20 cellular contexts compared by ENCODE assay signal in genomic region chr17:73335591-73336503, GRCh38. TPM values are rescaled to one million over a fixed set of nuclear protein-coding genes. Genes with fewer than 3 reads are reported as not detected.
DNase-seq lines count a peak whose midpoint lies in the region; FAIRE-seq and TF ChIP-seq lines count a peak whose summit lies in the region.
"Had no signal": no experiment of that assay in that cellular context is flagged by ENCODE, and none has a peak within 500 bp of the region (broad histone marks: within the 10 kb centered on the region; RNA-seq: fewer than 3 reads in every experiment).

No MANE protein-coding gene starts in this region.

- H3K4me2 ChIP-seq in keratinocyte (ENCODE audit: control insufficient read depth, extremely low read depth, insufficient read depth, low read depth, low read length), result peak overlapping the region; percentile 45

- H3K9me3 ChIP-seq in keratinocyte (ENCODE audit: control insufficient read depth, low read depth, low read length), result no peaks in the 10 kb centered on the region
- no peaks in the 10 kb centered on the region for H3K9me3 ChIP-seq in suprapubic skin
- H3K9me3 ChIP-seq: heart right ventricle, MG63, upper lobe of right lung had no signal

- no peaks in the 10 kb centered on the region for H3K36me3 ChIP-seq in keratinocyte (ENCODE audit: control insufficient read depth in 2 of 2, extremely low read depth in 1 of 2, insufficient read depth in 2 of 2, low read length in 2 of 2)
- no peaks in the 10 kb centered on the region for H3K36me3 ChIP-seq in suprapubic skin
- H3K36me3 ChIP-seq: heart right ventricle, MG63, upper lobe of right lung had no signal

- H3K27ac ChIP-seq in RWPE1, result peak overlapping the region; percentile 97
- peak overlapping the region; percentile 82 for H3K27ac ChIP-seq in keratinocyte (ENCODE audit: control insufficient read depth, insufficient read depth, low read length)
- H3K27ac ChIP-seq in suprapubic skin, result peak overlapping the region; percentile 59
- H3K27ac ChIP-seq: upper lobe of right lung had no signal

- peak overlapping the region; percentile 73 for H3K9ac ChIP-seq in keratinocyte (ENCODE audit: control insufficient read depth, extremely low read depth, insufficient read depth, low read length)

- no peaks in the 10 kb centered on the region for H4K20me1 ChIP-seq in keratinocyte (ENCODE audit: control insufficient read depth, extremely low read depth, insufficient read depth, low read length)

- WGBS in suprapubic skin, result 56% methylated on average over 12 of the region's 13 CpGs

- no peak overlapping the region for H2AFZ ChIP-seq in keratinocyte (ENCODE audit: control insufficient read depth, low read length)

- dilution Hi-C loops in keratinocyte (cut with MboI; ENCODE audit: extremely low pct_ligation_motif_present, low sequenced_read_pairs), result no loop called here

- H3K4me3 ChIP-seq in keratinocyte (ENCODE audit: control insufficient read depth in 2 of 3, extremely low read depth in 1 of 3, insufficient read depth in 2 of 3, low read depth in 1 of 3, low read length in 3 of 3) (no peak overlapping the region), suprapubic skin (no peak overlapping the region)
- H3K4me3 ChIP-seq: heart right ventricle, MG63, upper lobe of right lung had no signal

- H3K27me3 ChIP-seq in keratinocyte (ENCODE audit: control insufficient read depth, extremely low read depth, insufficient read depth, low read length) (no peaks in the 10 kb centered on the region), suprapubic skin (no peaks in the 10 kb centered on the region)
- H3K27me3 ChIP-seq: heart right ventricle, MG63, upper lobe of right lung had no signal

- no peaks in the 10 kb centered on the region for H3K79me2 ChIP-seq in keratinocyte (ENCODE audit: control insufficient read depth, insufficient read depth, low read length)

- H3K4me1 ChIP-seq in keratinocyte (ENCODE audit: control insufficient read depth, extremely low read depth, insufficient read depth, low read length), result peaks cover 38% of the 10 kb centered on the region
- peaks cover 58% of the 10 kb centered on the region for H3K4me1 ChIP-seq in suprapubic skin

- POLR2A ChIA-PET in RWPE1 (lab: Yijun Ruan, JAX; ENCODE audit: low non-redundant PET), result interaction anchor here (0.6 kb wide), 1 partner anchor 27 kb away, joined by 3 read pairs; no protein-coding TSS in a partner anchor

- DNase-seq in NCI-H2171 treated with DMSO at 0.1 percent for 48 hours (lab: John Stamatoyannopoulos, UW) (peak; percentile 49), NCI-H2171 (lab: John Stamatoyannopoulos, UW) (no peak), RWPE1 (ENCODE audit: low spot score) (no peak), keratinocyte (ENCODE audit: low read depth, low spot score) (no peak), suprapubic skin (ENCODE audit: low spot score in 2 of 2) (peak in 1 of 2 donors; percentile 78), NCI-H524 (lab: John Stamatoyannopoulos, UW) (no peak), NCI-H1436 treated with DMSO at 0.1 percent for 48 hours (lab: John Stamatoyannopoulos, UW) (no peak), inferior parietal cortex (ENCODE audit: extremely low spot score) (no peak)
- DNase-seq: activated naive CD4-positive, alpha-beta T cell; CD4-positive, CD25-positive, alpha-beta regulatory T cell; EL; erythroblast; H9; heart right ventricle; kidney; midbrain; OCI-M1; upper lobe of right lung had no signal

- H3K9me1 ChIP-seq in keratinocyte (ENCODE audit: control insufficient read depth, extremely low read depth, insufficient read depth, low read length), result peaks cover 4% of the 10 kb centered on the region

- CTCF ChIA-PET in RWPE1 (lab: Yijun Ruan, JAX), result no interaction called here

- no peak for TF ChIP-seq EP300 in suprapubic skin (IDR thresholded peaks at IDR 0.05)

- TF ChIP-seq CTCF in RWPE1 (conservative IDR thresholded peaks at IDR 0.05; ENCODE audit: low read depth) (no peak), keratinocyte (optimal IDR thresholded peaks at IDR 0.05 in 1 of 3, IDR thresholded peaks at IDR 0.05 in 1 of 3, conservative IDR thresholded peaks at IDR 0.05 in 1 of 3; ENCODE audit: extremely low read depth in 1 of 3, insufficient read depth in 2 of 3, low read length in 3 of 3) (peak in 1 of 3 experiments; percentile 0), suprapubic skin (IDR thresholded peaks at IDR 0.05) (no peak)

- TF ChIP-seq POLR2A in suprapubic skin (IDR thresholded peaks at IDR 0.05), result no peak

- FAIRE-seq in keratinocyte (lab: Jason Lieb, UNC), result peak; percentile 56
- FAIRE-seq: astrocyte, kidney had no signal

RNA-seq across cellular contexts. Expression of gene CDC42EP4, which starts 24.0 kb away (rescaled TPM):
- 5.9 to 11.1 TPM (median 9.4 TPM) in 3 replicates for polyA plus RNA-seq in keratinocyte
- 4.1 TPM for polyA plus RNA-seq in keratinocyte (2011; ENCODE audit: low read depth)
- polyA plus RNA-seq in keratinocyte (2011; cell fraction: cytosol; rRNA removed), result 7.5 and 10.9 TPM in 2 replicates
- 7.4 and 11.1 TPM in 2 replicates for polyA plus RNA-seq in keratinocyte (2011; cell fraction: nucleus; rRNA removed)
- polyA plus RNA-seq in keratinocyte (2012; ENCODE audit: low replicate concordance), result 9.2 and 14.3 TPM in 2 replicates
- polyA minus RNA-seq in keratinocyte, result 10.7 to 18.2 TPM (median 13.7 TPM) in 3 replicates
- polyA minus RNA-seq in keratinocyte (2011; cell fraction: cytosol; rRNA and poly(A)+ RNA removed), result 16.1 TPM
- polyA minus RNA-seq in keratinocyte (2011; cell fraction: nucleus; rRNA and poly(A)+ RNA removed), result 14.0 and 17.1 TPM in 2 replicates
- total RNA-seq in suprapubic skin, result 10 to 100 TPM; 60.0 to 86.8 (median 81.5) TPM
